ENCODE assay signal across 1 cellular context in the genomic region with DNA sequence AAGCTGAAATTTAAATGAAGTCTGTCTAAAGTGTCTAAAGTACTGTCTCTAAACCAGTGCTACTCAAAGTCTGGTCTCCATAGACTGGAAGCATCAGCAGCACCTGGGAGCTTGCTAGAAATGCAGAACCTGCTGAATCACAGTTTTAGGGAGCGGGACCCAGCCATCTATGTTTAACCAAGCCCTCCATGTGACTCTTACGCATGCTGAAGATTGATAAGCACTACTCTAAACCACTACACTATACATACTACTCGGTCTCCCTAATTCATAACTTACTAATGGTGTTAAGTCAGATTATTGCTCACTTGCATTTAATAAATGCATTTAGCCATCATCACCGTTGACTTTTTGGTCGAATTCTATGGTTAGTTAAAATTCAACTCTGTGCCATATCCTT.
TF ChIP-seq lines count a peak whose summit lies in the region.

No MANE protein-coding gene starts in this region.

TF ChIP-seq in K562, 482 proteins besides CTCF, POLR2A, EP300 and RAD21 (continued from another document and continues in another):
- TF ChIP-seq, protein P1, sequence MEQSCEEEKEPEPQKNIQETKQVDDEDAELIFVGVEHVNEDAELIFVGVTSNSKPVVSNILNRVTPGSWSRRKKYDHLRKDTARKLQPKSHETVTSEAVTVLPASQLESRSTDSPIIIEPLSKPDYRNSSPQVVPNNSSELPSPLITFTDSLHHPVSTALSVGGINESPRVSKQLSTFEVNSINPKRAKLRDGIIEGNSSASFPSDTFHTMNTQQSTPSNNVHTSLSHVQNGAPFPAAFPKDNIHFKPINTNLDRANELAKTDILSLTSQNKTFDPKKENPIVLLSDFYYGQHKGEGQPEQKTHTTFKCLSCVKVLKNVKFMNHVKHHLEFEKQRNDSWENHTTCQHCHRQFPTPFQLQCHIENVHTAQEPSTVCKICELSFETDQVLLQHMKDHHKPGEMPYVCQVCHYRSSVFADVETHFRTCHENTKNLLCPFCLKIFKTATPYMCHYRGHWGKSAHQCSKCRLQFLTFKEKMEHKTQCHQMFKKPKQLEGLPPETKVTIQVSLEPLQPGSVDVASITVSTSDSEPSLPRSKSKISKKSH (CRISPR knock-in tag; IDR thresholded peaks at IDR 0.05): no peak
- TF ChIP-seq ZZZ3 (IDR thresholded peaks at IDR 0.05): no peak
- peak; percentile 33; the same call in 1 of the 2 replicates for TF ChIP-seq CREM (IDR thresholded peaks at IDR 0.05; ENCODE audit: low read depth)
- no peak for TF ChIP-seq E2F3 (CRISPR knock-in tag; IDR thresholded peaks at IDR 0.05)
- TF ChIP-seq GATAD2B (IDR thresholded peaks at IDR 0.05; ENCODE audit: borderline replicate concordance): no peak
- peak; percentile 84 for TF ChIP-seq SMARCA4 (IDR thresholded peaks at IDR 0.05)
- no peak for TF ChIP-seq NR3C1 (CRISPR knock-in tag; IDR thresholded peaks at IDR 0.05)
- no peak for TF ChIP-seq TCF7L2 (IDR thresholded peaks at IDR 0.05; ENCODE audit: low read depth, low read length)
- no peak for TF ChIP-seq ZC3H11A (IDR thresholded peaks at IDR 0.05; ENCODE audit: low read depth, low read length)
- no peak for TF ChIP-seq RBM17 (IDR thresholded peaks at IDR 0.05; ENCODE audit: borderline replicate concordance, low read depth, low read length)
- peak; percentile 89 for TF ChIP-seq C11orf30 (IDR thresholded peaks at IDR 0.05; ENCODE audit: low read depth)
- no peak for TF ChIP-seq TEAD2 (tag; IDR thresholded peaks at IDR 0.05)
- TF ChIP-seq DPF2 (IDR thresholded peaks at IDR 0.05): peak; percentile 76
- TF ChIP-seq, protein P2, sequence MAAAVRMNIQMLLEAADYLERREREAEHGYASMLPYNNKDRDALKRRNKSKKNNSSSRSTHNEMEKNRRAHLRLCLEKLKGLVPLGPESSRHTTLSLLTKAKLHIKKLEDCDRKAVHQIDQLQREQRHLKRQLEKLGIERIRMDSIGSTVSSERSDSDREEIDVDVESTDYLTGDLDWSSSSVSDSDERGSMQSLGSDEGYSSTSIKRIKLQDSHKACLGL (CRISPR knock-in tag; IDR thresholded peaks at IDR 0.05; ENCODE audit: borderline replicate concordance, poor library complexity, severe bottlenecking): no peak
- no peak for TF ChIP-seq KHSRP (IDR thresholded peaks at IDR 0.05)
- TF ChIP-seq ARID1B (IDR thresholded peaks at IDR 0.05): peak; percentile 85
- no peak for TF ChIP-seq KDM2B (CRISPR knock-in tag; IDR thresholded peaks at IDR 0.05)
- TF ChIP-seq SRSF9 (IDR thresholded peaks at IDR 0.05; ENCODE audit: borderline replicate concordance, low read depth, low read length): no peak
- TF ChIP-seq ZNF274 (IDR thresholded peaks at IDR 0.05; ENCODE audit: borderline replicate concordance, low read depth, low read length): no peak
- TF ChIP-seq NCOA4 (IDR thresholded peaks at IDR 0.05; ENCODE audit: partially characterized antibody): no peak
- TF ChIP-seq VEZF1 (CRISPR knock-in tag; IDR thresholded peaks at IDR 0.05): no peak
- TF ChIP-seq ZNF282 (CRISPR knock-in tag; IDR thresholded peaks at IDR 0.05): no peak
- no peak for TF ChIP-seq MCM7 (IDR thresholded peaks at IDR 0.05)
- 0 out of 2 replicates have a peak, but pooled peaks have one; percentile 48 for TF ChIP-seq NCOR1 (IDR thresholded peaks at IDR 0.05)
- peak in 1 of 2 experiments; percentile 83; a peak in 2 of 4 replicates for TF ChIP-seq RCOR1 (IDR thresholded peaks at IDR 0.05; ENCODE audit: borderline replicate concordance in 1 of 2, low read depth in 2 of 2, low read length in 2 of 2)
- TF ChIP-seq ZFP30 (CRISPR knock-in tag; IDR thresholded peaks at IDR 0.05; ENCODE audit: borderline replicate concordance): no peak
- no peak for TF ChIP-seq PHF21A (IDR thresholded peaks at IDR 0.05; ENCODE audit: borderline replicate concordance, low read depth)
- TF ChIP-seq USF1 (CRISPR knock-in tag; IDR thresholded peaks at IDR 0.05): peak; percentile 67
- no peak for TF ChIP-seq ZNF75A (CRISPR knock-in tag; IDR thresholded peaks at IDR 0.05)
- peak; percentile 65 for TF ChIP-seq BHLHE40 (IDR thresholded peaks at IDR 0.05; ENCODE audit: low read length)
- 0 out of 2 replicates have a peak, but pooled peaks have one; percentile 43 for TF ChIP-seq NBN (IDR thresholded peaks at IDR 0.05; ENCODE audit: low read depth)
- TF ChIP-seq NFE2 (IDR thresholded peaks at IDR 0.05; ENCODE audit: low read depth): peak; percentile 86
- TF ChIP-seq MCM3 (IDR thresholded peaks at IDR 0.05): no peak
- TF ChIP-seq MEIS2 (IDR thresholded peaks at IDR 0.05; ENCODE audit: partially characterized antibody): peak; percentile 36
- no peak for TF ChIP-seq ZSCAN32 (CRISPR knock-in tag; IDR thresholded peaks at IDR 0.05)
- TF ChIP-seq, protein P3, sequence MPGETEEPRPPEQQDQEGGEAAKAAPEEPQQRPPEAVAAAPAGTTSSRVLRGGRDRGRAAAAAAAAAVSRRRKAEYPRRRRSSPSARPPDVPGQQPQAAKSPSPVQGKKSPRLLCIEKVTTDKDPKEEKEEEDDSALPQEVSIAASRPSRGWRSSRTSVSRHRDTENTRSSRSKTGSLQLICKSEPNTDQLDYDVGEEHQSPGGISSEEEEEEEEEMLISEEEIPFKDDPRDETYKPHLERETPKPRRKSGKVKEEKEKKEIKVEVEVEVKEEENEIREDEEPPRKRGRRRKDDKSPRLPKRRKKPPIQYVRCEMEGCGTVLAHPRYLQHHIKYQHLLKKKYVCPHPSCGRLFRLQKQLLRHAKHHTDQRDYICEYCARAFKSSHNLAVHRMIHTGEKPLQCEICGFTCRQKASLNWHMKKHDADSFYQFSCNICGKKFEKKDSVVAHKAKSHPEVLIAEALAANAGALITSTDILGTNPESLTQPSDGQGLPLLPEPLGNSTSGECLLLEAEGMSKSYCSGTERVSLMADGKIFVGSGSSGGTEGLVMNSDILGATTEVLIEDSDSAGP (CRISPR knock-in tag; IDR thresholded peaks at IDR 0.05): no peak
- no peak for TF ChIP-seq ZNF507 (tag; conservative IDR thresholded peaks at IDR 0.05)
- TF ChIP-seq, protein P4, sequence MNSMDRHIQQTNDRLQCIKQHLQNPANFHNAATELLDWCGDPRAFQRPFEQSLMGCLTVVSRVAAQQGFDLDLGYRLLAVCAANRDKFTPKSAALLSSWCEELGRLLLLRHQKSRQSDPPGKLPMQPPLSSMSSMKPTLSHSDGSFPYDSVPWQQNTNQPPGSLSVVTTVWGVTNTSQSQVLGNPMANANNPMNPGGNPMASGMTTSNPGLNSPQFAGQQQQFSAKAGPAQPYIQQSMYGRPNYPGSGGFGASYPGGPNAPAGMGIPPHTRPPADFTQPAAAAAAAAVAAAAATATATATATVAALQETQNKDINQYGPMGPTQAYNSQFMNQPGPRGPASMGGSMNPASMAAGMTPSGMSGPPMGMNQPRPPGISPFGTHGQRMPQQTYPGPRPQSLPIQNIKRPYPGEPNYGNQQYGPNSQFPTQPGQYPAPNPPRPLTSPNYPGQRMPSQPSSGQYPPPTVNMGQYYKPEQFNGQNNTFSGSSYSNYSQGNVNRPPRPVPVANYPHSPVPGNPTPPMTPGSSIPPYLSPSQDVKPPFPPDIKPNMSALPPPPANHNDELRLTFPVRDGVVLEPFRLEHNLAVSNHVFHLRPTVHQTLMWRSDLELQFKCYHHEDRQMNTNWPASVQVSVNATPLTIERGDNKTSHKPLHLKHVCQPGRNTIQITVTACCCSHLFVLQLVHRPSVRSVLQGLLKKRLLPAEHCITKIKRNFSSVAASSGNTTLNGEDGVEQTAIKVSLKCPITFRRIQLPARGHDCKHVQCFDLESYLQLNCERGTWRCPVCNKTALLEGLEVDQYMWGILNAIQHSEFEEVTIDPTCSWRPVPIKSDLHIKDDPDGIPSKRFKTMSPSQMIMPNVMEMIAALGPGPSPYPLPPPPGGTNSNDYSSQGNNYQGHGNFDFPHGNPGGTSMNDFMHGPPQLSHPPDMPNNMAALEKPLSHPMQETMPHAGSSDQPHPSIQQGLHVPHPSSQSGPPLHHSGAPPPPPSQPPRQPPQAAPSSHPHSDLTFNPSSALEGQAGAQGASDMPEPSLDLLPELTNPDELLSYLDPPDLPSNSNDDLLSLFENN (IDR thresholded peaks at IDR 0.05; ENCODE audit: low read depth in 2 of 2, low read length in 2 of 2): no peak
- TF ChIP-seq MAFK (IDR thresholded peaks at IDR 0.05; ENCODE audit: low read length): peak; percentile 72
- no peak for TF ChIP-seq OTX1 (CRISPR knock-in tag; IDR thresholded peaks at IDR 0.05)
- no peak for TF ChIP-seq ZNF449 (CRISPR knock-in tag; IDR thresholded peaks at IDR 0.05)
- TF ChIP-seq NCOA6 (IDR thresholded peaks at IDR 0.05): no peak
- TF ChIP-seq RAD51 (IDR thresholded peaks at IDR 0.05; ENCODE audit: borderline replicate concordance, low read depth): peak; percentile 73
- peak; percentile 68 for TF ChIP-seq CBFA2T2 (conservative IDR thresholded peaks at IDR 0.05)
- TF ChIP-seq ZNF143 (CRISPR knock-in tag; IDR thresholded peaks at IDR 0.05): no peak
- TF ChIP-seq ZNF197 (CRISPR knock-in tag; IDR thresholded peaks at IDR 0.05; ENCODE audit: low read depth): no peak
- TF ChIP-seq, protein P5, sequence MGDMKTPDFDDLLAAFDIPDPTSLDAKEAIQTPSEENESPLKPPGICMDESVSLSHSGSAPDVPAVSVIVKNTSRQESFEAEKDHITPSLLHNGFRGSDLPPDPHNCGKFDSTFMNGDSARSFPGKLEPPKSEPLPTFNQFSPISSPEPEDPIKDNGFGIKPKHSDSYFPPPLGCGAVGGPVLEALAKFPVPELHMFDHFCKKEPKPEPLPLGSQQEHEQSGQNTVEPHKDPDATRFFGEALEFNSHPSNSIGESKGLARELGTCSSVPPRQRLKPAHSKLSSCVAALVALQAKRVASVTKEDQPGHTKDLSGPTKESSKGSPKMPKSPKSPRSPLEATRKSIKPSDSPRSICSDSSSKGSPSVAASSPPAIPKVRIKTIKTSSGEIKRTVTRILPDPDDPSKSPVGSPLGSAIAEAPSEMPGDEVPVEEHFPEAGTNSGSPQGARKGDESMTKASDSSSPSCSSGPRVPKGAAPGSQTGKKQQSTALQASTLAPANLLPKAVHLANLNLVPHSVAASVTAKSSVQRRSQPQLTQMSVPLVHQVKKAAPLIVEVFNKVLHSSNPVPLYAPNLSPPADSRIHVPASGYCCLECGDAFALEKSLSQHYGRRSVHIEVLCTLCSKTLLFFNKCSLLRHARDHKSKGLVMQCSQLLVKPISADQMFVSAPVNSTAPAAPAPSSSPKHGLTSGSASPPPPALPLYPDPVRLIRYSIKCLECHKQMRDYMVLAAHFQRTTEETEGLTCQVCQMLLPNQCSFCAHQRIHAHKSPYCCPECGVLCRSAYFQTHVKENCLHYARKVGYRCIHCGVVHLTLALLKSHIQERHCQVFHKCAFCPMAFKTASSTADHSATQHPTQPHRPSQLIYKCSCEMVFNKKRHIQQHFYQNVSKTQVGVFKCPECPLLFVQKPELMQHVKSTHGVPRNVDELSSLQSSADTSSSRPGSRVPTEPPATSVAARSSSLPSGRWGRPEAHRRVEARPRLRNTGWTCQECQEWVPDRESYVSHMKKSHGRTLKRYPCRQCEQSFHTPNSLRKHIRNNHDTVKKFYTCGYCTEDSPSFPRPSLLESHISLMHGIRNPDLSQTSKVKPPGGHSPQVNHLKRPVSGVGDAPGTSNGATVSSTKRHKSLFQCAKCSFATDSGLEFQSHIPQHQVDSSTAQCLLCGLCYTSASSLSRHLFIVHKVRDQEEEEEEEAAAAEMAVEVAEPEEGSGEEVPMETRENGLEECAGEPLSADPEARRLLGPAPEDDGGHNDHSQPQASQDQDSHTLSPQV (IDR thresholded peaks at IDR 0.05): peak; percentile 73
- no peak for TF ChIP-seq U2AF1 (optimal IDR thresholded peaks at IDR 0.05; ENCODE audit: low read depth, low read length)
- TF ChIP-seq TRIM24 (IDR thresholded peaks at IDR 0.05): peak in 1 of 2 experiments; percentile 39; a peak in 1 of 4 replicates
